7 cellular contexts compared by ENCODE assay signal in genomic region chr12:24991209-24992049, GRCh38. TPM values are rescaled to one million over a fixed set of nuclear protein-coding genes. Genes with fewer than 3 reads are reported as not detected.
DNase-seq lines count a peak whose midpoint lies in the region; ATAC-seq and TF ChIP-seq lines count a peak whose summit lies in the region.

No MANE protein-coding gene starts in this region.

- H3K9me3 ChIP-seq in SK-N-MC (ENCODE audit: low read depth, low read length) (no peaks in the 10 kb centered on the region), esophagus muscularis mucosa (no peaks in the 10 kb centered on the region)

- DNase-seq in G401 (ENCODE audit: low spot score) (peak; percentile 82), H4 (ENCODE audit: low spot score) (peak; percentile 64), NCI-H1105 (lab: John Stamatoyannopoulos, UW) (peak; percentile 46), SK-N-MC (ENCODE audit: low read depth, low spot score) (peak; percentile 57), esophagus muscularis mucosa (ENCODE audit: extremely low spot score) (peak; percentile 42), natural killer cell (no peak)

- no peaks in the 10 kb centered on the region for H3K36me3 Mint-ChIP-seq in natural killer cell

- TF ChIP-seq POLR2A in esophagus muscularis mucosa (IDR thresholded peaks at IDR 0.05; ENCODE audit: low read depth): no peak

- H3K4me3 Mint-ChIP-seq in natural killer cell: no peak overlapping the region

- no peaks in the 10 kb centered on the region for H3K4me1 Mint-ChIP-seq in natural killer cell

- no peaks in the 10 kb centered on the region for H3K4me1 ChIP-seq in esophagus muscularis mucosa

- TF ChIP-seq CTCF in esophagus muscularis mucosa (IDR thresholded peaks at IDR 0.05): peak; percentile 59 to 67 (median 65)
- peak; percentile 75 for TF ChIP-seq CTCF in natural killer cell (IDR thresholded peaks at IDR 0.05)

- H3K4me3 ChIP-seq in SK-N-MC (no peak overlapping the region), esophagus muscularis mucosa (no peak overlapping the region)

- H3K27me3 Mint-ChIP-seq in natural killer cell (ENCODE audit: low read depth in 2 of 2): peaks cover 7 to 13% of the 10 kb centered on the region in 2 donors

- H3K27ac ChIP-seq in SK-N-MC: no peak overlapping the region
- H3K27ac ChIP-seq in esophagus muscularis mucosa (replicated peaks in 1 of 4): no peak overlapping the region

- no peaks in the 10 kb centered on the region for H3K36me3 ChIP-seq in SK-N-MC (ENCODE audit: insufficient read depth, low read length)
- H3K36me3 ChIP-seq in esophagus muscularis mucosa: no peaks in the 10 kb centered on the region

- H3K9ac ChIP-seq in SK-N-MC (ENCODE audit: insufficient read length): no peak overlapping the region

- intact Hi-C loops in esophagus muscularis mucosa (cut with DNase I): loop anchor here (2.0 kb wide), 1 partner anchor 137 kb away; no protein-coding TSS in a partner anchor
- intact Hi-C loops in natural killer cell (cut with micrococcal nuclease): loop anchor here (1.0 to 5.0 kb wide), 4 partner anchors 61 to 396 kb away; a partner anchor contains a TSS

- WGBS in esophagus muscularis mucosa: 36% methylated on average over 9 of the region's 9 CpGs

- TF ChIP-seq EP300 in esophagus muscularis mucosa (IDR thresholded peaks at IDR 0.05): no peak

- no peaks in the 10 kb centered on the region for H3K27me3 ChIP-seq in esophagus muscularis mucosa

- ATAC-seq in natural killer cell: peak; percentile 90 to 98 (median 96)
- ATAC-seq in GM18870 (IDR thresholded peaks at IDR 0.05; ENCODE audit: unreplicated experiment): no peak

- in situ Hi-C loops in G401 (cut with HindIII; ENCODE audit: low sequenced_read_pairs): no loop called here

- H3K9me3 Mint-ChIP-seq in natural killer cell: no peaks in the 10 kb centered on the region

- H3K27ac Mint-ChIP-seq in natural killer cell: no peak overlapping the region

RNA-seq across cellular contexts. Expression of gene BCAT1, which starts 42.5 kb away (rescaled TPM):
- 0.81 and 4.1 TPM in 2 replicates for total RNA-seq in G401 (2014; rRNA removed; shearing (Covaris generic))
- 114 and 117 TPM in 2 replicates for total RNA-seq in H4 (2014; rRNA removed; shearing (Covaris generic))
- total RNA-seq in esophagus muscularis mucosa: 10 to 100 TPM in 3 of 4 donors, 1 to 10 TPM in 1; 9.1 to 23.4 (median 14.7) TPM
- total RNA-seq in natural killer cell: 1 to 10 TPM in 2 of 3 donors, under 1 TPM in 1; 0.61 to 4.4 (median 1.3) TPM
